In the genomic region with DNA sequence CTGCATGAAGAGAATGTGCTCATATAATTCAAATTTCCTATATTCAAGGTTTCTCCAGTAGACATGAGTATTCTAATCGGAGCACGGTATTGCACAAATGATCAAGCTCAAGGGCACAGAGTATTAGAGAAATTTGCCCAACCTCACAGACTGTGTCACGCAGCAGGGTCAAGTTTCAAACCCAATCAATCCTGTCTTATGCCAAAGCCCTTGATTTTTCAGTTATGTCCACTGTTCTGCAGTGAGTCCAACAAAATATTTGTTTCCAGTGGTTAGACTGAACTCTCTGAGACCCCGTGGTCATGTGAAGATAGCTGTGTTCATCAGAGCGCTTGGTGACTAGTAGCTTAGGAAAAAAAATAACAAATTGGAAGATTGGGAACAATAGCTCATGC, we compare ENCODE assay signal across 2 cellular contexts.
TF ChIP-seq lines count a peak whose summit lies in the region.

No MANE protein-coding gene starts in this region.

TF ChIP-seq in GM12878, 131 proteins besides CTCF, POLR2A, EP300 and RAD21:
- TF ChIP-seq CBFB (IDR thresholded peaks at IDR 0.05; ENCODE audit: low read depth): no peak
- TF ChIP-seq YBX1 (IDR thresholded peaks at IDR 0.05): no peak

TF ChIP-seq in HepG2, 621 proteins besides CTCF, POLR2A, EP300 and RAD21:
- TF ChIP-seq SIX4 (CRISPR knock-in tag; IDR thresholded peaks at IDR 0.05): peak; percentile 44; the same call in 1 of the 2 replicates
- peak; percentile 18; the same call in 1 of the 2 replicates for TF ChIP-seq MED1 (CRISPR knock-in tag; IDR thresholded peaks at IDR 0.05)
- TF ChIP-seq NR2F1 (CRISPR knock-in tag; IDR thresholded peaks at IDR 0.05): 0 out of 4 replicates have a peak, but pooled peaks of 1 of the 2 experiments have one; percentile 20
- TF ChIP-seq SIX1 (CRISPR knock-in tag; IDR thresholded peaks at IDR 0.05; ENCODE audit: borderline replicate concordance): peak; percentile 15; the same call in 1 of the 2 replicates
- TF ChIP-seq ZBTB39 (CRISPR knock-in tag; IDR thresholded peaks at IDR 0.05): 0 out of 2 replicates have a peak, but pooled peaks have one; percentile 64
- TF ChIP-seq KLF16 (CRISPR knock-in tag; IDR thresholded peaks at IDR 0.05): peak in 1 of 2 experiments; percentile 22; a peak in 1 of 4 replicates
- TF ChIP-seq CEBPB (IDR thresholded peaks at IDR 0.05; ENCODE audit: borderline replicate concordance, low read depth, low read length): peak; percentile 65; the same call in 1 of the 2 replicates
- no peak for TF ChIP-seq DRAP1 (CRISPR knock-in tag; IDR thresholded peaks at IDR 0.05)
- TF ChIP-seq HMG20A (CRISPR knock-in tag; IDR thresholded peaks at IDR 0.05; ENCODE audit: borderline replicate concordance): peak; percentile 18; the same call in 1 of the 2 replicates
- TF ChIP-seq ZNF615 (CRISPR knock-in tag; IDR thresholded peaks at IDR 0.05; ENCODE audit: borderline replicate concordance): no peak
- TF ChIP-seq SOX13 (IDR thresholded peaks at IDR 0.05): no peak
- TF ChIP-seq SOX13 (CRISPR knock-in tag; conservative IDR thresholded peaks at IDR 0.05 in 1 of 2, IDR thresholded peaks at IDR 0.05 in 1 of 2): peak in 1 of 2 experiments; percentile 31; a peak in 1 of 4 replicates
- peak; percentile 46 for TF ChIP-seq RXRB (CRISPR knock-in tag; IDR thresholded peaks at IDR 0.05; ENCODE audit: borderline replicate concordance)
- TF ChIP-seq SKI (IDR thresholded peaks at IDR 0.05; ENCODE audit: partially characterized antibody): peak; percentile 97
- 0 out of 2 replicates have a peak, but pooled peaks have one; percentile 7 for TF ChIP-seq CEBPG (CRISPR knock-in tag; IDR thresholded peaks at IDR 0.05)
- 0 out of 2 replicates have a peak, but pooled peaks have one; percentile 41 for TF ChIP-seq NCOR1 (IDR thresholded peaks at IDR 0.05; ENCODE audit: borderline replicate concordance, low read length)
- TF ChIP-seq, protein P1, sequence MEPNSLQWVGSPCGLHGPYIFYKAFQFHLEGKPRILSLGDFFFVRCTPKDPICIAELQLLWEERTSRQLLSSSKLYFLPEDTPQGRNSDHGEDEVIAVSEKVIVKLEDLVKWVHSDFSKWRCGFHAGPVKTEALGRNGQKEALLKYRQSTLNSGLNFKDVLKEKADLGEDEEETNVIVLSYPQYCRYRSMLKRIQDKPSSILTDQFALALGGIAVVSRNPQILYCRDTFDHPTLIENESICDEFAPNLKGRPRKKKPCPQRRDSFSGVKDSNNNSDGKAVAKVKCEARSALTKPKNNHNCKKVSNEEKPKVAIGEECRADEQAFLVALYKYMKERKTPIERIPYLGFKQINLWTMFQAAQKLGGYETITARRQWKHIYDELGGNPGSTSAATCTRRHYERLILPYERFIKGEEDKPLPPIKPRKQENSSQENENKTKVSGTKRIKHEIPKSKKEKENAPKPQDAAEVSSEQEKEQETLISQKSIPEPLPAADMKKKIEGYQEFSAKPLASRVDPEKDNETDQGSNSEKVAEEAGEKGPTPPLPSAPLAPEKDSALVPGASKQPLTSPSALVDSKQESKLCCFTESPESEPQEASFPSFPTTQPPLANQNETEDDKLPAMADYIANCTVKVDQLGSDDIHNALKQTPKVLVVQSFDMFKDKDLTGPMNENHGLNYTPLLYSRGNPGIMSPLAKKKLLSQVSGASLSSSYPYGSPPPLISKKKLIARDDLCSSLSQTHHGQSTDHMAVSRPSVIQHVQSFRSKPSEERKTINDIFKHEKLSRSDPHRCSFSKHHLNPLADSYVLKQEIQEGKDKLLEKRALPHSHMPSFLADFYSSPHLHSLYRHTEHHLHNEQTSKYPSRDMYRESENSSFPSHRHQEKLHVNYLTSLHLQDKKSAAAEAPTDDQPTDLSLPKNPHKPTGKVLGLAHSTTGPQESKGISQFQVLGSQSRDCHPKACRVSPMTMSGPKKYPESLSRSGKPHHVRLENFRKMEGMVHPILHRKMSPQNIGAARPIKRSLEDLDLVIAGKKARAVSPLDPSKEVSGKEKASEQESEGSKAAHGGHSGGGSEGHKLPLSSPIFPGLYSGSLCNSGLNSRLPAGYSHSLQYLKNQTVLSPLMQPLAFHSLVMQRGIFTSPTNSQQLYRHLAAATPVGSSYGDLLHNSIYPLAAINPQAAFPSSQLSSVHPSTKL (CRISPR knock-in tag; IDR thresholded peaks at IDR 0.05): peak; percentile 63; the same call in 1 of the 2 replicates
- peak; percentile 91 for TF ChIP-seq RARA (CRISPR knock-in tag; IDR thresholded peaks at IDR 0.05)
- TF ChIP-seq ZBTB21 (CRISPR knock-in tag; IDR thresholded peaks at IDR 0.05): no peak
- peak; percentile 95 for TF ChIP-seq TBL1XR1 (IDR thresholded peaks at IDR 0.05; ENCODE audit: borderline replicate concordance, low read length, partially characterized antibody)
- no peak for TF ChIP-seq ETV5 (CRISPR knock-in tag; IDR thresholded peaks at IDR 0.05; ENCODE audit: borderline replicate concordance)
- TF ChIP-seq SOX6 (IDR thresholded peaks at IDR 0.05): no peak
- 0 out of 2 replicates have a peak, but pooled peaks have one; percentile 35 for TF ChIP-seq SOX6 (CRISPR knock-in tag; IDR thresholded peaks at IDR 0.05)
- peak; percentile 82 for TF ChIP-seq BCL6 (CRISPR knock-in tag; IDR thresholded peaks at IDR 0.05)
- no peak for TF ChIP-seq KAT8 (CRISPR knock-in tag; IDR thresholded peaks at IDR 0.05)
- TF ChIP-seq, protein P2, sequence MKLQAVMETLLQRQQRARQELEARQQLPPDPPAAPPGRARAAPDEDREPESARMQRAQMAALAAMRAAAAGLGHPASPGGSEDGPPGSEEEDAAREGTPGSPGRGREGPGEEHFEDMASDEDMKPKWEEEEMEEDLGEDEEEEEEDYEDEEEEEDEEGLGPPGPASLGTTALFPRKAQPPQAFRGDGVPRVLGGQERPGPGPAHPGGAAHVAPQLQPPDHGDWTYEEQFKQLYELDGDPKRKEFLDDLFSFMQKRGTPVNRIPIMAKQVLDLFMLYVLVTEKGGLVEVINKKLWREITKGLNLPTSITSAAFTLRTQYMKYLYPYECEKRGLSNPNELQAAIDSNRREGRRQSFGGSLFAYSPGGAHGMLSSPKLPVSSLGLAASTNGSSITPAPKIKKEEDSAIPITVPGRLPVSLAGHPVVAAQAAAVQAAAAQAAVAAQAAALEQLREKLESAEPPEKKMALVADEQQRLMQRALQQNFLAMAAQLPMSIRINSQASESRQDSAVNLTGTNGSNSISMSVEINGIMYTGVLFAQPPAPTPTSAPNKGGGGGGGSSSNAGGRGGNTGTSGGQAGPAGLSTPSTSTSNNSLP (IDR thresholded peaks at IDR 0.05; ENCODE audit: low read depth, low read length): peak; percentile 62; the same call in 1 of the 2 replicates
